Comparison of ENCODE assay signal across 1 cellular context in genomic region chr9:114721491-114722362, GRCh38.
TF ChIP-seq lines count a peak whose summit lies in the region.

No MANE protein-coding gene starts in this region.

TF ChIP-seq in HepG2, 621 proteins besides CTCF, POLR2A, EP300 and RAD21 (continued from another document and continues in another):
- peak; percentile 86 for TF ChIP-seq MNT (IDR thresholded peaks at IDR 0.05)
- no peak for TF ChIP-seq RFX1 (IDR thresholded peaks at IDR 0.05)
- TF ChIP-seq KLF9 (CRISPR knock-in tag; IDR thresholded peaks at IDR 0.05; ENCODE audit: low read depth) = peak; percentile 77; the same call in 1 of the 2 replicates
- no peak for TF ChIP-seq U2AF2 (IDR thresholded peaks at IDR 0.05; ENCODE audit: low read depth, low read length)
- no peak for TF ChIP-seq RFX3 (CRISPR knock-in tag; IDR thresholded peaks at IDR 0.05)
- TF ChIP-seq SIN3B (IDR thresholded peaks at IDR 0.05; ENCODE audit: low read length) = no peak
- TF ChIP-seq ZMYM4 (CRISPR knock-in tag; IDR thresholded peaks at IDR 0.05) = peak; percentile 90
- TF ChIP-seq ZNF3 (CRISPR knock-in tag; IDR thresholded peaks at IDR 0.05) = peak; percentile 72; the same call in 1 of the 2 replicates
- peak; percentile 95 for TF ChIP-seq TFAP4 (IDR thresholded peaks at IDR 0.05; ENCODE audit: borderline replicate concordance, low read depth)
- TF ChIP-seq ZBTB21 (CRISPR knock-in tag; IDR thresholded peaks at IDR 0.05) = no peak; the same call in 1 of the 2 replicates
- TF ChIP-seq THAP9 (CRISPR knock-in tag; IDR thresholded peaks at IDR 0.05; ENCODE audit: borderline replicate concordance) = peak; percentile 39; the same call in 1 of the 2 replicates
- TF ChIP-seq REL (CRISPR knock-in tag; conservative IDR thresholded peaks at IDR 0.05) = no peak
- peak; percentile 75; the same call in 1 of the 2 replicates for TF ChIP-seq TSC22D2 (CRISPR knock-in tag; IDR thresholded peaks at IDR 0.05; ENCODE audit: borderline replicate concordance)
- TF ChIP-seq JARID2 (CRISPR knock-in tag; IDR thresholded peaks at IDR 0.05; ENCODE audit: insufficient replicate concordance) = no peak
- no peak for TF ChIP-seq MXD3 (CRISPR knock-in tag; IDR thresholded peaks at IDR 0.05)
- TF ChIP-seq GLI4 (CRISPR knock-in tag; IDR thresholded peaks at IDR 0.05; ENCODE audit: borderline replicate concordance) = no peak
- no peak for TF ChIP-seq ZNF496 (CRISPR knock-in tag; IDR thresholded peaks at IDR 0.05; ENCODE audit: insufficient replicate concordance)
- no peak for TF ChIP-seq ZNF562 (CRISPR knock-in tag; IDR thresholded peaks at IDR 0.05; ENCODE audit: borderline replicate concordance)
- TF ChIP-seq SPEN (CRISPR knock-in tag; IDR thresholded peaks at IDR 0.05; ENCODE audit: low read depth) = peak; percentile 58; the same call in 1 of the 2 replicates
- TF ChIP-seq CENPX (CRISPR knock-in tag; IDR thresholded peaks at IDR 0.05) = no peak
- no peak; the same call in 1 of the 2 replicates for TF ChIP-seq ZNF441 (CRISPR knock-in tag; IDR thresholded peaks at IDR 0.05; ENCODE audit: borderline replicate concordance)
- no peak for TF ChIP-seq SRSF4 (IDR thresholded peaks at IDR 0.05; ENCODE audit: low read depth, low read length, poor library complexity, severe bottlenecking)
- no peak for TF ChIP-seq FOSL1 (CRISPR knock-in tag; IDR thresholded peaks at IDR 0.05; ENCODE audit: borderline replicate concordance)
- peak; percentile 56; the same call in 1 of the 2 replicates for TF ChIP-seq ZNF205 (CRISPR knock-in tag; IDR thresholded peaks at IDR 0.05)
- TF ChIP-seq ZNF337 (CRISPR knock-in tag; IDR thresholded peaks at IDR 0.05; ENCODE audit: borderline replicate concordance, low read depth) = no peak
- TF ChIP-seq ZNF136 (CRISPR knock-in tag; IDR thresholded peaks at IDR 0.05; ENCODE audit: low read depth) = no peak
- TF ChIP-seq HNRNPLL (IDR thresholded peaks at IDR 0.05; ENCODE audit: low read depth, low read length, poor library complexity, severe bottlenecking) = no peak
- peak; percentile 98 for TF ChIP-seq SOX13 (IDR thresholded peaks at IDR 0.05)
- peak in 1 of 2 experiments; percentile 99; a peak in 2 of 4 replicates for TF ChIP-seq SOX13 (CRISPR knock-in tag; conservative IDR thresholded peaks at IDR 0.05 in 1 of 2, IDR thresholded peaks at IDR 0.05 in 1 of 2)
- peak; percentile 78 for TF ChIP-seq ATF7 (IDR thresholded peaks at IDR 0.05)
- peak; percentile 97 for TF ChIP-seq ATF7 (CRISPR knock-in tag; IDR thresholded peaks at IDR 0.05)
- peak; percentile 77 for TF ChIP-seq ASH2L (IDR thresholded peaks at IDR 0.05; ENCODE audit: insufficient read length, low read depth, low read length)
- TF ChIP-seq ZNF121 (CRISPR knock-in tag; IDR thresholded peaks at IDR 0.05) = peak; percentile 55
- peak; percentile 99; the same call in 1 of the 2 replicates for TF ChIP-seq ZNF292 (CRISPR knock-in tag; IDR thresholded peaks at IDR 0.05; ENCODE audit: borderline replicate concordance, low read depth)
- peak; percentile 92 for TF ChIP-seq ISL2 (CRISPR knock-in tag; IDR thresholded peaks at IDR 0.05)
- TF ChIP-seq CREB3 (CRISPR knock-in tag; IDR thresholded peaks at IDR 0.05) = no peak
- no peak for TF ChIP-seq DBP (CRISPR knock-in tag; IDR thresholded peaks at IDR 0.05; ENCODE audit: not compliant biosample characterization)
- TF ChIP-seq SP2 (CRISPR knock-in tag; IDR thresholded peaks at IDR 0.05) = no peak
- TF ChIP-seq NR1H2 (CRISPR knock-in tag; IDR thresholded peaks at IDR 0.05; ENCODE audit: borderline replicate concordance, low read depth) = no peak; the same call in 1 of the 2 replicates
- TF ChIP-seq IKZF1 (IDR thresholded peaks at IDR 0.05) = no peak
- TF ChIP-seq GPBP1L1 (CRISPR knock-in tag; IDR thresholded peaks at IDR 0.05) = no peak
- TF ChIP-seq SRSF9 (IDR thresholded peaks at IDR 0.05; ENCODE audit: borderline replicate concordance, insufficient read depth, low read depth, low read length, poor library complexity, severe bottlenecking) = no peak
- no peak for TF ChIP-seq SNAI1 (CRISPR knock-in tag; IDR thresholded peaks at IDR 0.05; ENCODE audit: borderline replicate concordance)
- peak; percentile 98 for TF ChIP-seq ZNF343 (CRISPR knock-in tag; IDR thresholded peaks at IDR 0.05)
- TF ChIP-seq EZH2 (conservative IDR thresholded peaks at IDR 0.05; ENCODE audit: low read depth, low read length) = no peak
- peak; percentile 98 for TF ChIP-seq ZSCAN29 (CRISPR knock-in tag; conservative IDR thresholded peaks at IDR 0.05)
- TF ChIP-seq PHF8 (CRISPR knock-in tag; IDR thresholded peaks at IDR 0.05) = no peak
- TF ChIP-seq KDM2A (CRISPR knock-in tag; IDR thresholded peaks at IDR 0.05; ENCODE audit: borderline replicate concordance, low read depth) = peak; percentile 65; the same call in 1 of the 2 replicates
- peak; percentile 94 for TF ChIP-seq NCOA2 (CRISPR knock-in tag; IDR thresholded peaks at IDR 0.05)
- peak; percentile 66; a peak in 3 of 4 replicates for TF ChIP-seq HMGXB4 (CRISPR knock-in tag; IDR thresholded peaks at IDR 0.05; ENCODE audit: borderline replicate concordance in 1 of 2, low read depth in 1 of 2)
- peak; percentile 92 for TF ChIP-seq ZNF792 (CRISPR knock-in tag; IDR thresholded peaks at IDR 0.05)
- TF ChIP-seq ZFP41 (CRISPR knock-in tag; IDR thresholded peaks at IDR 0.05; ENCODE audit: borderline replicate concordance) = no peak
- TF ChIP-seq HNF4A (CRISPR knock-in tag; IDR thresholded peaks at IDR 0.05) = peak; percentile 99
- peak; percentile 81 for TF ChIP-seq HBP1 (CRISPR knock-in tag; IDR thresholded peaks at IDR 0.05; ENCODE audit: low read depth)
- TF ChIP-seq ZNF629 (CRISPR knock-in tag; conservative IDR thresholded peaks at IDR 0.05) = peak; percentile 75
- TF ChIP-seq ATF2 (CRISPR knock-in tag; IDR thresholded peaks at IDR 0.05) = peak; percentile 98
- peak; percentile 80; the same call in 1 of the 2 replicates for TF ChIP-seq ZNF644 (CRISPR knock-in tag; IDR thresholded peaks at IDR 0.05; ENCODE audit: low read depth)
- TF ChIP-seq KDM3A (CRISPR knock-in tag; IDR thresholded peaks at IDR 0.05; ENCODE audit: low read depth) = peak; percentile 80
- peak; percentile 92 for TF ChIP-seq NR2F6 (IDR thresholded peaks at IDR 0.05)
- TF ChIP-seq NR2F6 (CRISPR knock-in tag; IDR thresholded peaks at IDR 0.05) = peak; percentile 97
